ENCODE assay signal across 29 cellular contexts in the genomic region with DNA sequence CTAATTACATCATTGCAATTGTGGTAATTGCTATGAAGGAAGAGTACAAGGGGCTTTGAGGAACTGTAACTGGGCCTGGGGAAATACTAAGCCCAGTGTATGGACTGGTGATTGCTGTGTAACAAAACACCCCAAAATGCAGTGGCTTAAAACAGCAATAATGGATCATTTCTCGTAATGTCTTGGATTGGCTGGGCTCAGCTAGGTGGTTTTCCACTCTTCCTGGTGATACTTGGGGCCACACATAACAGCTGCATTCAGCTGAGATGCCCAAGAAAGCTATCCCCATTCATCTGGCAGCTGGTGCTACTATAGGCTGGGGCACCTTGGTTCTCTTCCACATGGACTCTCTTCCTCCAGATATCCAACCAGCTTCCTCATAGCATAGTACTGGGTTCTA.
"Had no signal": no experiment of that assay in that cellular context is flagged by ENCODE, and none has a peak within 500 bp of the region (broad histone marks: within the 10 kb centered on the region; RNA-seq: fewer than 3 reads in every experiment).

No MANE protein-coding gene starts in this region.

- FAIRE-seq: colon, endometrium, endothelial cell of umbilical vein, frontal cortex had no signal

- ATAC-seq: effector memory CD8-positive, alpha-beta T cell; esophagus mucosa; foreskin keratinocyte; gastrocnemius medialis; gastroesophageal sphincter; heart left ventricle; heart right ventricle had no signal

- H3K36me3 ChIP-seq: colonic mucosa, esophagus muscularis mucosa, gastrocnemius medialis, gastroesophageal sphincter, heart left ventricle, heart right ventricle had no signal

- H3K9me3 ChIP-seq: colonic mucosa, gastrocnemius medialis had no signal

- H3K27me3 ChIP-seq: colonic mucosa, esophagus muscularis mucosa, esophagus squamous epithelium, foreskin keratinocyte, gastrocnemius medialis, gastroesophageal sphincter had no signal

- H3K27ac ChIP-seq: colonic mucosa, coronary artery, dorsolateral prefrontal cortex, epithelial cell of prostate, esophagus muscularis mucosa, esophagus squamous epithelium, foreskin keratinocyte, gastrocnemius medialis, gastroesophageal sphincter, heart left ventricle, heart right ventricle had no signal

- H3K4me3 Mint-ChIP-seq: dendritic cell treated with granulocyte-macrophage colony-stimulating factor and Interleukin-4, amounts not matched to agents 40 ng/mL and 50 ng/mL, for 4 days; effector memory CD8-positive, alpha-beta T cell; endodermal cell had no signal

- H3K4me1 ChIP-seq: colonic mucosa, esophagus muscularis mucosa, esophagus squamous epithelium, foreskin keratinocyte, gastrocnemius medialis, gastroesophageal sphincter, heart left ventricle, heart right ventricle had no signal

- H3K4me3 ChIP-seq: colonic mucosa, coronary artery, dorsolateral prefrontal cortex, esophagus muscularis mucosa, esophagus squamous epithelium, gastrocnemius medialis, gastroesophageal sphincter, heart left ventricle, heart right ventricle had no signal

- DNase-seq: colonic mucosa; cortex of kidney; dermis blood vessel endothelial cell; dorsolateral prefrontal cortex; effector CD4-positive, alpha-beta T cell; effector CD8-positive, alpha-beta T cell; effector memory CD4-positive, alpha-beta T cell; effector memory CD8-positive, alpha-beta T cell; endodermal cell; erythroblast; esophagus squamous epithelium; foreskin fibroblast; foreskin keratinocyte; foreskin melanocyte; gastrocnemius medialis; glutamatergic neuron; head of caudate nucleus; heart left ventricle; heart right ventricle had no signal

- H3K27ac Mint-ChIP-seq: dendritic cell treated with granulocyte-macrophage colony-stimulating factor and Interleukin-4, amounts not matched to agents 40 ng/mL and 50 ng/mL, for 4 days; effector memory CD8-positive, alpha-beta T cell; endodermal cell had no signal
